In genomic region chr4:11424000-11424399, GRCh38 we compare ENCODE assay signal across 8 cellular contexts. TPM values are rescaled to one million over a fixed set of nuclear protein-coding genes. Genes with fewer than 3 reads are reported as not detected.
DNase-seq lines count a peak whose midpoint lies in the region; ATAC-seq and TF ChIP-seq lines count a peak whose summit lies in the region.
"Had no signal": no experiment of that assay in that cellular context is flagged by ENCODE, and none has a peak within 500 bp of the region (broad histone marks: within the 10 kb centered on the region; RNA-seq: fewer than 3 reads in every experiment).

No MANE protein-coding gene starts in this region.

- no peaks in the 10 kb centered on the region for H4K20me1 ChIP-seq in fibroblast of lung (ENCODE audit: control insufficient read depth, extremely low read depth, insufficient read depth, low read length)

- TF ChIP-seq CTCF in fibroblast of lung (conservative IDR thresholded peaks at IDR 0.05 in 1 of 2, IDR thresholded peaks at IDR 0.05 in 1 of 2; ENCODE audit: low read depth in 1 of 2, low read length in 2 of 2): peak; percentile 10 to 37

- H3K36me3 ChIP-seq in NT2/D1 (ENCODE audit: insufficient read depth, insufficient read length, low read length) (no peaks in the 10 kb centered on the region), fibroblast of lung (ENCODE audit: control insufficient read depth, insufficient read depth, low read length) (no peaks in the 10 kb centered on the region)

- no peak overlapping the region for H3K9ac ChIP-seq in NT2/D1 (ENCODE audit: insufficient read length, low read depth)
- no peak overlapping the region for H3K9ac ChIP-seq in fibroblast of lung (ENCODE audit: insufficient read depth, low read length)

- no peak overlapping the region for H3K4me2 ChIP-seq in fibroblast of lung (ENCODE audit: extremely low read depth, insufficient read depth, low read length)

- DNase-seq in G401 (ENCODE audit: low spot score): peak; percentile 80
- peak; percentile 44 for DNase-seq in NT2/D1 (ENCODE audit: low read depth, low spot score)
- peak; percentile 18 to 25 for DNase-seq in fibroblast of lung (ENCODE audit: low read depth in 2 of 2)
- peak; percentile 33 for DNase-seq in smooth muscle cell of the brain vasculature (ENCODE audit: low read depth, low spot score)

- H3K9me3 ChIP-seq in NT2/D1 (ENCODE audit: insufficient read depth, low read length) (no peaks in the 10 kb centered on the region), fibroblast of lung (ENCODE audit: control insufficient read depth, insufficient read depth, low read depth, low read length) (no peaks in the 10 kb centered on the region)

- H3K4me1 ChIP-seq in NT2/D1 (ENCODE audit: insufficient read depth, insufficient read length) (no peaks in the 10 kb centered on the region), fibroblast of lung (ENCODE audit: control insufficient read depth, extremely low read depth, insufficient read depth, low read length) (no peaks in the 10 kb centered on the region)

- H3K4me3 ChIP-seq in NT2/D1 (ENCODE audit: insufficient read length, low read depth): no peak overlapping the region
- no peak overlapping the region for H3K4me3 ChIP-seq in fibroblast of lung (replicated peaks in 1 of 4; ENCODE audit: control extremely low read depth in 1 of 4, insufficient read depth in 1 of 4, low read depth in 3 of 4, low read length in 4 of 4)

- in situ Hi-C loops in G401 (cut with HindIII; ENCODE audit: low sequenced_read_pairs): no loop called here

- no peak overlapping the region for H2AFZ ChIP-seq in fibroblast of lung (ENCODE audit: low read length)

- H3K79me2 ChIP-seq in fibroblast of lung (ENCODE audit: control insufficient read depth, insufficient read depth, low read length): no peaks in the 10 kb centered on the region

- peak; percentile 39 for ATAC-seq in GM21576 (IDR thresholded peaks at IDR 0.05; ENCODE audit: unreplicated experiment)
- ATAC-seq in GM18498 (IDR thresholded peaks at IDR 0.05; ENCODE audit: unreplicated experiment): no peak
- no peak for ATAC-seq in GM21367 (IDR thresholded peaks at IDR 0.05; ENCODE audit: unreplicated experiment)

- no peak overlapping the region for H3K27ac ChIP-seq in fibroblast of lung (ENCODE audit: insufficient read depth, low read length)
- H3K27ac ChIP-seq: epithelial cell of prostate had no signal

- H3K27me3 ChIP-seq in NT2/D1 (ENCODE audit: insufficient read depth, insufficient read length): peaks cover 37% of the 10 kb centered on the region
- H3K27me3 ChIP-seq in fibroblast of lung (ENCODE audit: control insufficient read depth, insufficient read depth, low read length): peaks cover 9% of the 10 kb centered on the region

RNA-seq across cellular contexts. Expression of gene HS3ST1, which starts 4.7 kb away (rescaled TPM):
- total RNA-seq in G401 (2014; rRNA removed; shearing (Covaris generic)): not detected in 2 replicates
- total RNA-seq in fibroblast of lung: not detected in 2 replicates
- 0.01 TPM in 2 replicates for polyA plus RNA-seq in fibroblast of lung
- not detected in 2 replicates for polyA plus RNA-seq in fibroblast of lung (2012)
- not detected in 2 replicates for polyA minus RNA-seq in fibroblast of lung (ENCODE audit: low replicate concordance)

Comparison
In these comparisons a context has a peak if more than half of its experiments do, and no peak if none do; other contexts are left out.
1. DNase-seq: peak in every context shown above with its lines; median percentile 80 in G401; 44 in NT2/D1; 33 in smooth muscle cell of the brain vasculature; 22 in fibroblast of lung.